In the genomic region with DNA sequence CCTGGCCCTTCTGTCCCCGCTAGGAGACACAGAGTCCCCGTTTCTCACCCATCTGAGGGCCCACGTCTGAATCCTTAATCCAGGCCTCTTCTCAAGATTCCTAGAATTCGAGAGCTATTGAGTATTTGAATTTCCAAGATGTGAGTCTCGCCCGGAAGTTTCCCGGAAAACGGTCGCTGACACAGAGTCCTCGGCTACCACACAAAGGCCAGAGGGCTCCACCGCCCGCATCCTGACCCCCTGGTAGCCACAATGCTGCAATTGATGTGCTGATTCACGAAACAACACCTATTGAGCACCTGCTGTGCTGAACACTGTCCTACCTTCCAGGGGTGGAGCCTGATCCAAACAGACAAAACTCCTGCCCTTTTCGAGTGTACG, we compare ENCODE assay signal across 10 cellular contexts. TPM values are rescaled to one million over a fixed set of nuclear protein-coding genes. Genes with fewer than 3 reads are reported as not detected.
DNase-seq lines count a peak whose midpoint lies in the region; ATAC-seq and TF ChIP-seq lines count a peak whose summit lies in the region.
"Had no signal": no experiment of that assay in that cellular context is flagged by ENCODE, and none has a peak within 500 bp of the region (broad histone marks: within the 10 kb centered on the region; RNA-seq: fewer than 3 reads in every experiment).

No MANE protein-coding gene starts in this region.

- POLR2A ChIA-PET in BJ (lab: Charles Lee), result no interaction called here
- POLR2A ChIA-PET in naive thymus-derived CD8-positive, alpha-beta T cell (lab: Charles Lee), result interaction anchor here (0.6 to 1.2 kb wide), 5 partner anchors 16 to 1530 kb away, joined by 3 to 4 read pairs (median 3); no protein-coding TSS in a partner anchor

- H3K9me3 ChIP-seq in WERI-Rb-1 (ENCODE audit: severe bottlenecking), result no peaks in the 10 kb centered on the region

- peak overlapping the region; percentile 89 to 99 (median 96) for H3K4me3 Mint-ChIP-seq in IgD-negative memory B cell
- peak overlapping the region; percentile 84 to 86 for H3K4me3 Mint-ChIP-seq in effector memory CD8-positive, alpha-beta T cell
- peak overlapping the region; percentile 85 to 97 (median 94) for H3K4me3 Mint-ChIP-seq in naive thymus-derived CD8-positive, alpha-beta T cell

- H3K4me1 Mint-ChIP-seq in IgD-negative memory B cell, result peaks cover 5 to 12% (median 11%) of the 10 kb centered on the region in 3 donors
- H3K4me1 Mint-ChIP-seq in effector memory CD8-positive, alpha-beta T cell (ENCODE audit: low read depth in 2 of 2), result peaks cover 9% of the 10 kb centered on the region in 2 donors
- peaks cover 9 to 24% (median 21%) of the 10 kb centered on the region in 4 donors for H3K4me1 Mint-ChIP-seq in naive thymus-derived CD8-positive, alpha-beta T cell

- H3K4me3 ChIP-seq in BJ (ENCODE audit: low read depth, low read length) (peak overlapping the region; percentile 42; the same call in 1 of the 2 replicates), WERI-Rb-1 (ENCODE audit: low read depth, low read length) (no peak overlapping the region)

- intact Hi-C loops in posterior vena cava (cut with DNase I), result no loop called here

- CTCF ChIA-PET in BJ (lab: Yijun Ruan, JAX), result interaction anchor here (0.7 kb wide), 2 partner anchors 126 to 490 kb away, joined by 3 read pairs; no protein-coding TSS in a partner anchor

- H3K27ac Mint-ChIP-seq in IgD-negative memory B cell, result peak overlapping the region in 2 of 3 donors; percentile 91 to 92
- H3K27ac Mint-ChIP-seq in effector memory CD8-positive, alpha-beta T cell, result peak overlapping the region; percentile 55 to 81
- peak overlapping the region; percentile 63 to 94 (median 88) for H3K27ac Mint-ChIP-seq in naive thymus-derived CD8-positive, alpha-beta T cell

- no peak overlapping the region for H3K27ac ChIP-seq in WERI-Rb-1

- H3K36me3 ChIP-seq in BJ (ENCODE audit: control insufficient read depth, insufficient read depth, low read length) (no peaks in the 10 kb centered on the region), WERI-Rb-1 (no peaks in the 10 kb centered on the region)

- H3K27me3 ChIP-seq in BJ (ENCODE audit: control insufficient read depth, insufficient read depth, low read length) (peaks cover 10% of the 10 kb centered on the region), WERI-Rb-1 (ENCODE audit: insufficient read depth, low read depth, severe bottlenecking) (no peaks in the 10 kb centered on the region)

- H3K27me3 Mint-ChIP-seq in IgD-negative memory B cell, result peaks cover 5% of the 10 kb centered on the region
- H3K27me3 Mint-ChIP-seq in effector memory CD8-positive, alpha-beta T cell, result peaks cover 11 to 12% of the 10 kb centered on the region in 2 donors
- H3K27me3 Mint-ChIP-seq in naive thymus-derived CD8-positive, alpha-beta T cell, result no peaks in the 10 kb centered on the region

- DNase-seq in BJ (ENCODE audit: low read depth) (no peak), posterior vena cava (ENCODE audit: low spot score) (no peak), WERI-Rb-1 (no peak), COLO668 (lab: John Stamatoyannopoulos, UW; ENCODE audit: unreplicated experiment) (no peak)
- no peak for DNase-seq in effector memory CD8-positive, alpha-beta T cell
- no peak for DNase-seq in naive thymus-derived CD8-positive, alpha-beta T cell
- DNase-seq: DMS79 treated with DMSO at 0.1 percent for 48 hours had no signal

- H3K36me3 Mint-ChIP-seq in IgD-negative memory B cell, result no peaks in the 10 kb centered on the region
- peaks cover 5% of the 10 kb centered on the region for H3K36me3 Mint-ChIP-seq in effector memory CD8-positive, alpha-beta T cell (ENCODE audit: insufficient read depth)
- no peaks in the 10 kb centered on the region for H3K36me3 Mint-ChIP-seq in naive thymus-derived CD8-positive, alpha-beta T cell

- no peak for ATAC-seq in effector memory CD8-positive, alpha-beta T cell (replicated peaks)
- no peak for ATAC-seq in naive thymus-derived CD8-positive, alpha-beta T cell
- no peak for ATAC-seq in GM21737 (IDR thresholded peaks at IDR 0.05; ENCODE audit: unreplicated experiment)

- TF ChIP-seq CTCF in BJ (IDR thresholded peaks at IDR 0.05; ENCODE audit: insufficient read depth, low read depth, low read length), result no peak
- no peak for TF ChIP-seq CTCF in WERI-Rb-1 (IDR thresholded peaks at IDR 0.05; ENCODE audit: low read depth, low read length)

- H3K9me3 Mint-ChIP-seq in IgD-negative memory B cell, result no peaks in the 10 kb centered on the region
- no peaks in the 10 kb centered on the region for H3K9me3 Mint-ChIP-seq in effector memory CD8-positive, alpha-beta T cell
- no peaks in the 10 kb centered on the region for H3K9me3 Mint-ChIP-seq in naive thymus-derived CD8-positive, alpha-beta T cell

RNA-seq across cellular contexts. Expression of gene FBP1, which starts 0.7 kb away (rescaled TPM):
- polyA plus RNA-seq in BJ (2011; rRNA removed), result 0.15 and 0.23 TPM in 2 replicates
- polyA minus RNA-seq in BJ (2011; rRNA and poly(A)+ RNA removed), result not detected in 2 replicates
- 7.1 TPM for polyA plus RNA-seq in IgD-negative memory B cell
- 1 to 10 TPM; 5.2 to 6.8 TPM for total RNA-seq in naive thymus-derived CD8-positive, alpha-beta T cell
- polyA plus RNA-seq in naive thymus-derived CD8-positive, alpha-beta T cell, result 10 to 100 TPM in 2 of 3 donors, 1 to 10 TPM in 1; 5.5 to 22.1 (median 15.6) TPM
- 1 to 10 TPM; 4.2 to 4.7 TPM for total RNA-seq in posterior vena cava

RNA-seq across cellular contexts. Expression of gene FBP2, which starts 46.4 kb away (rescaled TPM):
- polyA plus RNA-seq in BJ (2011; rRNA removed) (not detected in 2 replicates), IgD-negative memory B cell (not detected)
- not detected in 2 replicates for polyA minus RNA-seq in BJ (2011; rRNA and poly(A)+ RNA removed)
- total RNA-seq in naive thymus-derived CD8-positive, alpha-beta T cell, result not detected
- polyA plus RNA-seq in naive thymus-derived CD8-positive, alpha-beta T cell, result not detected
- not detected for total RNA-seq in posterior vena cava
- total RNA-seq: T-helper 1 cell treated with Interleukin-12 subunit alpha and Interleukin-12 subunit beta and Interleukin-4 antibody, amounts not matched to agents 30 ng/mL and 1 ng/mL, for 36 hours had no signal
